ENCODE assay signal across 17 cellular contexts in genomic region chr20:50595988-50596693, GRCh38.
DNase-seq lines count a peak whose midpoint lies in the region; ATAC-seq, FAIRE-seq and TF ChIP-seq lines count a peak whose summit lies in the region.
"Had no signal": no experiment of that assay in that cellular context is flagged by ENCODE, and none has a peak within 500 bp of the region (broad histone marks: within the 10 kb centered on the region; RNA-seq: fewer than 3 reads in every experiment).

No MANE protein-coding gene starts in this region.

- H3K27ac ChIP-seq in lower lobe of right lung = no peak overlapping the region
- H3K27ac ChIP-seq: gastroesophageal sphincter, VCaP had no signal

- H3K4me1 ChIP-seq in lower lobe of right lung = peaks cover 28% of the 10 kb centered on the region

- FAIRE-seq in urothelium cell line (lab: Jason Lieb, UNC) = no peak

- no peaks in the 10 kb centered on the region for H3K36me3 Mint-ChIP-seq in activated naive CD4-positive, alpha-beta T cell treated with anti-CD3 and anti-CD28 coated beads, Interleukin-2, amount 50 U/mL, for 72 hours

- H3K9me3 Mint-ChIP-seq in activated naive CD4-positive, alpha-beta T cell treated with anti-CD3 and anti-CD28 coated beads, Interleukin-2, amount 50 U/mL, for 72 hours = no peaks in the 10 kb centered on the region

- intact Hi-C loops in lower lobe of right lung (cut with DNase I) = no loop called here

- no peak for ATAC-seq in activated naive CD4-positive, alpha-beta T cell treated with anti-CD3 and anti-CD28 coated beads, Interleukin-2, amount 50 U/mL, for 72 hours
- ATAC-seq in lower lobe of right lung (peak; percentile 11 to 18), GM21447 (IDR thresholded peaks at IDR 0.05; ENCODE audit: unreplicated experiment) (no peak)
- ATAC-seq: gastroesophageal sphincter, HCT116, left cardiac atrium had no signal

- H3K36me3 ChIP-seq in lower lobe of right lung = no peaks in the 10 kb centered on the region

- no peak for DNase-seq in activated naive CD4-positive, alpha-beta T cell treated with anti-CD3 and anti-CD28 coated beads, Interleukin-2, amount 50 U/mL, for 72 hours (ENCODE audit: low spot score in 2 of 2)
- DNase-seq in activated naive CD4-positive, alpha-beta T cell (lab: John Stamatoyannopoulos, UW) = no peak
- peak; percentile 53 for DNase-seq in amniotic epithelial cell (ENCODE audit: low read depth)
- no peak for DNase-seq in lower lobe of right lung
- DNase-seq in urothelium cell line (ENCODE audit: low spot score) = peak; percentile 51
- no peak for DNase-seq in OCI-M1 (lab: John Stamatoyannopoulos, UW)
- no peak for DNase-seq in activated CD4-positive, alpha-beta T cell treated with anti-CD3 and anti-CD28 coated beads, Interleukin-2, amount 50 U/mL, for 1 hour
- DNase-seq: activated T-cell treated with anti-CD3 and anti-CD28 coated beads for 4 hours; effector CD4-positive, alpha-beta T cell; left cardiac atrium; NCI-H1694; NCI-H82; SK-N-SH had no signal

- H3K27ac Mint-ChIP-seq in activated naive CD4-positive, alpha-beta T cell treated with anti-CD3 and anti-CD28 coated beads, Interleukin-2, amount 50 U/mL, for 72 hours = peak overlapping the region; percentile 58 to 97

- no peak overlapping the region for H3K4me3 ChIP-seq in lower lobe of right lung
- H3K4me3 ChIP-seq: gastroesophageal sphincter had no signal

- H3K27me3 ChIP-seq in lower lobe of right lung (ENCODE audit: low read depth) = no peaks in the 10 kb centered on the region

- no peaks in the 10 kb centered on the region for H3K9me3 ChIP-seq in lower lobe of right lung
- H3K9me3 ChIP-seq: gastroesophageal sphincter, SK-N-SH had no signal

- no peak for TF ChIP-seq CTCF in lower lobe of right lung (IDR thresholded peaks at IDR 0.05)

Comparison
In these comparisons a context has a peak if more than half of its experiments do, and no peak if none do; other contexts are left out.
1. ATAC-seq: peak in lower lobe of right lung (2 of 2); none in activated naive CD4-positive, alpha-beta T cell treated with anti-CD3 and anti-CD28 coated beads, Interleukin-2, amount 50 U/mL, for 72 hours (0 of 2) and GM21447 (single experiment).
2. DNase-seq: peak in amniotic epithelial cell (single experiment) and urothelium cell line (single experiment); none in activated naive CD4-positive, alpha-beta T cell treated with anti-CD3 and anti-CD28 coated beads, Interleukin-2, amount 50 U/mL, for 72 hours (0 of 2), activated naive CD4-positive, alpha-beta T cell (0 of 4), lower lobe of right lung (single experiment), OCI-M1 (single experiment) and activated CD4-positive, alpha-beta T cell treated with anti-CD3 and anti-CD28 coated beads, Interleukin-2, amount 50 U/mL, for 1 hour (single experiment).